Comparison of ENCODE assay signal across 24 cellular contexts in the genomic region with DNA sequence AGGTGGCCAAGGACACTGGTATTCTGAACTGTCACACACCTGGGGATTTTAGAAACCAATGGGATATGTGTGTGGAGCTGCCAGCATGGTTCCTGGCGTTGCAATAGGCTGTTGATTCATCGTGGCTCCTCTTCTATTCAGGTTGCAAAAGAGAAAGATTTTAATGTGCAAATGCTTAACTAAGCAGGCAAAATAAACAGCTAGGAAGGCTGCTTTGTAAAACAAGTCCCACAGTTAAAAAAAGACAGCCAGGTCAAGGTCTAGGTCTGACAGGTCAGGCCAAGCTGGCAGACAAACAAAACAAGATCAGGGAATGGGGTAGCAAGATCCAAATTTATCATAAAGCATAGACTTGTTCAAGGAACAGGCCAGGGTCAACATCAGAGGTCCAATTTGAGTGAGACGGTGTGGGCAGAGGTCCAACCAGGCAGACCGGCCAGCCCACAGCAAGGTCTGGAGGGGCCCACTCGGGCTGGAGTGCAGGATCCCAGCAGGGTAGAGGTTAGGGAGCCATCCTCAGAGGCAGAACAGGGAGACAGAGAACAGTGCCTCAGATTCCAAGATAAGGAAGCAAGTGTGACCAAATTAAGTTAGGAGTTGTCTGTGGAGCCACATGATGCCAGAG.
"Had no signal": no experiment of that assay in that cellular context is flagged by ENCODE, and none has a peak within 500 bp of the region (broad histone marks: within the 10 kb centered on the region; RNA-seq: fewer than 3 reads in every experiment).

No MANE protein-coding gene starts in this region.

- H3K4me3 Mint-ChIP-seq: dendritic cell treated with granulocyte-macrophage colony-stimulating factor and Interleukin-4, amounts not matched to agents 40 ng/mL and 50 ng/mL, for 4 days; effector memory CD8-positive, alpha-beta T cell; naive thymus-derived CD4-positive, alpha-beta T cell; nephron progenitor cell; stimulated activated naive B cell treated with anti-CD40 and anti-IgM and Interleukin-4, amounts not matched to agents 10 μg/mL and 1 μg/mL and 100 μg/mL, for 72 hours; stimulated activated naive CD8-positive, alpha-beta T cell treated with anti-CD3 and anti-CD28 coated beads, Interleukin-15, amount 100 ng/mL, for 72 hours had no signal

- H3K4me1 Mint-ChIP-seq: stimulated activated naive B cell treated with anti-CD40 and anti-IgM and Interleukin-4, amounts not matched to agents 10 μg/mL and 1 μg/mL and 100 μg/mL, for 72 hours; stimulated activated naive CD8-positive, alpha-beta T cell treated with anti-CD3 and anti-CD28 coated beads, Interleukin-15, amount 100 ng/mL, for 72 hours had no signal

- H3K36me3 Mint-ChIP-seq: naive thymus-derived CD4-positive, alpha-beta T cell; stimulated activated naive B cell treated with anti-CD40 and anti-IgM and Interleukin-4, amounts not matched to agents 10 μg/mL and 1 μg/mL and 100 μg/mL, for 72 hours had no signal

- H3K27me3 Mint-ChIP-seq: dendritic cell treated with granulocyte-macrophage colony-stimulating factor and Interleukin-4, amounts not matched to agents 40 ng/mL and 50 ng/mL, for 4 days; progenitor cell of endocrine pancreas; stimulated activated naive B cell treated with anti-CD40 and anti-IgM and Interleukin-4, amounts not matched to agents 10 μg/mL and 1 μg/mL and 100 μg/mL, for 72 hours; stimulated activated naive CD8-positive, alpha-beta T cell treated with anti-CD3 and anti-CD28 coated beads, Interleukin-15, amount 100 ng/mL, for 72 hours had no signal

- H3K9me3 ChIP-seq: esophagus squamous epithelium, gastroesophageal sphincter, thyroid gland, upper lobe of left lung, uterus had no signal

- H3K4me1 ChIP-seq: gastroesophageal sphincter, upper lobe of left lung, uterus had no signal

- DNase-seq: cerebellar nuclear complex; effector memory CD8-positive, alpha-beta T cell; esophagus squamous epithelium; foreskin fibroblast; glutamatergic neuron; left cardiac atrium; left ventricle myocardium superior; mesendoderm; naive thymus-derived CD4-positive, alpha-beta T cell; nephron progenitor cell; right cardiac atrium; stimulated activated CD4-positive, alpha-beta T cell treated with anti-CD3 and anti-CD28 coated beads, Interleukin-15, amount 100 ng/mL, for 24 hours; stimulated activated CD4-positive, alpha-beta T cell treated with anti-CD3 and anti-CD28 coated beads, Interleukin-1b, Interleukin-23, amount 100 ng/mL, for 48 hours; stimulated activated CD4-positive, alpha-beta T cell treated with anti-CD3 and anti-CD28 coated beads, Interleukin-4, amount 100 ng/mL, for 24 hours; stimulated activated naive B cell treated with anti-CD40 and anti-IgM and Interleukin-4, amounts not matched to agents 10 μg/mL and 1 μg/mL and 100 μg/mL, for 72 hours; stimulated activated naive CD8-positive, alpha-beta T cell treated with anti-CD3 and anti-CD28 coated beads, Interleukin-15, amount 100 ng/mL, for 72 hours; substantia nigra; thyroid gland; uterus had no signal

- H3K27me3 ChIP-seq: esophagus squamous epithelium, gastroesophageal sphincter, thyroid gland, upper lobe of left lung, uterus had no signal

- ATAC-seq: effector memory CD8-positive, alpha-beta T cell; gastroesophageal sphincter; left cardiac atrium; left ventricle myocardium superior; naive thymus-derived CD4-positive, alpha-beta T cell; stimulated activated naive B cell treated with anti-CD40 and anti-IgM and Interleukin-4, amounts not matched to agents 10 μg/mL and 1 μg/mL and 100 μg/mL, for 72 hours; stimulated activated naive CD8-positive, alpha-beta T cell treated with anti-CD3 and anti-CD28 coated beads, Interleukin-15, amount 100 ng/mL, for 72 hours had no signal

- H3K9me3 Mint-ChIP-seq: dendritic cell treated with granulocyte-macrophage colony-stimulating factor and Interleukin-4, amounts not matched to agents 40 ng/mL and 50 ng/mL, for 4 days; effector memory CD8-positive, alpha-beta T cell; naive thymus-derived CD4-positive, alpha-beta T cell; nephron progenitor cell; stimulated activated naive B cell treated with anti-CD40 and anti-IgM and Interleukin-4, amounts not matched to agents 10 μg/mL and 1 μg/mL and 100 μg/mL, for 72 hours; stimulated activated naive CD8-positive, alpha-beta T cell treated with anti-CD3 and anti-CD28 coated beads, Interleukin-15, amount 100 ng/mL, for 72 hours had no signal

- H3K36me3 ChIP-seq: esophagus squamous epithelium, gastroesophageal sphincter, thyroid gland, upper lobe of left lung, uterus had no signal

- H3K4me3 ChIP-seq: esophagus squamous epithelium, gastroesophageal sphincter, thyroid gland, upper lobe of left lung, uterus had no signal

- H3K27ac ChIP-seq: epithelial cell of prostate, esophagus squamous epithelium, gastroesophageal sphincter, thyroid gland, upper lobe of left lung, uterus had no signal

- H3K27ac Mint-ChIP-seq: dendritic cell treated with granulocyte-macrophage colony-stimulating factor and Interleukin-4, amounts not matched to agents 40 ng/mL and 50 ng/mL, for 4 days; effector memory CD8-positive, alpha-beta T cell; naive thymus-derived CD4-positive, alpha-beta T cell; nephron progenitor cell; progenitor cell of endocrine pancreas; stimulated activated naive B cell treated with anti-CD40 and anti-IgM and Interleukin-4, amounts not matched to agents 10 μg/mL and 1 μg/mL and 100 μg/mL, for 72 hours; stimulated activated naive CD8-positive, alpha-beta T cell treated with anti-CD3 and anti-CD28 coated beads, Interleukin-15, amount 100 ng/mL, for 72 hours had no signal
